Comparison of ENCODE assay signal across 14 cellular contexts in the genomic region with DNA sequence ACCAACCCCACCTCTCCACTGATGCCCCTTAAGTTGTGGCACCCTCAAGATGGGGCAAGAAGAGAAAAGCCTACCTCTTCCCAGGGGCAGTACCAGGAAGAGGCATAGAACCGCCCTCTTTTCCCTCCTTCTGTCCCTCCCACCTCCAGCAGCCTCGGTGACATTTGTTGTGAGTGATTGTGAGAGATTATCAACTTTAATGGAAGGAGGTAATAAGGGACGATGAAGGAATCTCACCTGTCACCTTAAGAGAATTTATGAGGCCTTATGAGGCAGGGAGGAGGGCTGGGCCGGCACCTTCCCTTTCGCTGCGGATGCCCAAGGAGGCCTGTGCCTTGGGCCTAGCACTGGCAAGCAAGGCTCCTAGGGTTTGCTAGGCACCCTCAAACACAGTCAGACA.
DNase-seq lines count a peak whose midpoint lies in the region; ATAC-seq and TF ChIP-seq lines count a peak whose summit lies in the region.
"Had no signal": no experiment of that assay in that cellular context is flagged by ENCODE, and none has a peak within 500 bp of the region (broad histone marks: within the 10 kb centered on the region; RNA-seq: fewer than 3 reads in every experiment).

No MANE protein-coding gene starts in this region.

- H3K4me2 ChIP-seq in BLaER1: peak overlapping the region; percentile 99

- H3K4me1 Mint-ChIP-seq in nephron: peaks cover 68% of the 10 kb centered on the region

- DNase-seq in GM13976 (ENCODE audit: low spot score) (no peak), OCI-M1 (lab: John Stamatoyannopoulos, UW) (no peak), AML-193 (lab: John Stamatoyannopoulos, UW) (no peak)
- DNase-seq: Caco-2, H9, NCI-H2081 treated with DMSO at 0.1 percent for 48 hours, NCI-H226 had no signal

- H3K4me3 ChIP-seq in BLaER1: no peak overlapping the region
- H3K4me3 ChIP-seq in HUES48 (ENCODE audit: low read depth, low read length): no peak overlapping the region

- H4K20me1 ChIP-seq in BLaER1: peaks cover 22% of the 10 kb centered on the region

- in situ Hi-C loops in GM13976 (cut with MboI; ENCODE audit: low sequenced_read_pairs, unreplicated experiment): no loop called here

- H3K4me3 Mint-ChIP-seq in nephron: peak overlapping the region; percentile 26 to 91 (median 43)

- H3K4me1 ChIP-seq in BLaER1: peaks cover 61% of the 10 kb centered on the region
- H3K4me1 ChIP-seq in HUES48 (ENCODE audit: control insufficient read depth, insufficient read depth, low read length): peaks cover 42% of the 10 kb centered on the region

- H3K36me3 ChIP-seq in BLaER1: no peaks in the 10 kb centered on the region
- no peaks in the 10 kb centered on the region for H3K36me3 ChIP-seq in HUES48 (ENCODE audit: control insufficient read depth, insufficient read depth, low read length)

- no peaks in the 10 kb centered on the region for H3K36me3 Mint-ChIP-seq in nephron (ENCODE audit: low read depth)

- H3K27ac Mint-ChIP-seq in nephron: peak overlapping the region in 2 of 3 experiments; percentile 36 to 83
- H3K27ac Mint-ChIP-seq: CD14-positive monocyte had no signal

- peaks cover 27% of the 10 kb centered on the region for H3K27me3 ChIP-seq in BLaER1
- peaks cover 35% of the 10 kb centered on the region for H3K27me3 ChIP-seq in HUES48 (ENCODE audit: control insufficient read depth, insufficient read depth, low read length)

- no peak for ATAC-seq in GM21528 (IDR thresholded peaks at IDR 0.05; ENCODE audit: low FRiP score, unreplicated experiment)
- ATAC-seq: Panc1 had no signal

- H3K27me3 Mint-ChIP-seq in nephron (ENCODE audit: low read depth): peaks cover 37% of the 10 kb centered on the region

- H3K9me3 ChIP-seq in BLaER1 (no peaks in the 10 kb centered on the region), HUES48 (ENCODE audit: control insufficient read depth, insufficient read depth, low read length) (no peaks in the 10 kb centered on the region)
- H3K9me3 ChIP-seq: Caco-2 had no signal

- TF ChIP-seq CTCF in nephron (IDR thresholded peaks at IDR 0.05; ENCODE audit: unreplicated experiment in 3 of 3) (no peak), GM13976 (IDR thresholded peaks at IDR 0.05; ENCODE audit: borderline replicate concordance, control extremely low read depth, extremely low read depth, insufficient read depth, missing control alignments) (no peak)

- H3K9ac ChIP-seq in BLaER1 (no peak overlapping the region), HUES48 (ENCODE audit: low read depth, low read length) (no peak overlapping the region)

- no peaks in the 10 kb centered on the region for H3K9me3 Mint-ChIP-seq in nephron
- H3K9me3 Mint-ChIP-seq: H9 had no signal

- no peak overlapping the region for H3K27ac ChIP-seq in BLaER1
- H3K27ac ChIP-seq in HUES48 (ENCODE audit: low read depth, low read length): peak overlapping the region; percentile 11
- H3K27ac ChIP-seq in angular gyrus (ENCODE audit: low read depth, low read length): peak overlapping the region; percentile 2
